ENCODE assay signal across 18 cellular contexts in the genomic region with DNA sequence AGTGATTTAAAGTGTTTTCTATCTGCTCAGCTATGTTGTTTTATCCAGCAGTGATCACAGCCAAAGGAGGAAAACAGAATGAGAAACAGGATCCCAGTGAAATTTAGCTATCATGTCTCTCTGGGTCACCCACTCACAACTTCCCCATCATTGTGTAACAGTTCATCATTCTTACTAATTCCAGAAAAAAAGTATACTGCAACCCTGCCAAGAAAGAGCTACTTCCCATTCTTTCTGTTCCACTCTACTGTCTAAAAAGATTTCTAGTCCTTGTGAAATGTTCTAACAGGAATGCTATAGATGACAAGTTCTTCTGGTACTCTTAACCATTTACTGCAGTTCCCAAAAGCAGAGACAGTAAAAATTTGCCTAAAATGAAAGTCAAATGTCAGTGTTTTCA. TPM values are rescaled to one million over a fixed set of nuclear protein-coding genes. Genes with fewer than 3 reads are reported as not detected.
DNase-seq lines count a peak whose midpoint lies in the region; ATAC-seq, FAIRE-seq and TF ChIP-seq lines count a peak whose summit lies in the region.
"Had no signal": no experiment of that assay in that cellular context is flagged by ENCODE, and none has a peak within 500 bp of the region (broad histone marks: within the 10 kb centered on the region; RNA-seq: fewer than 3 reads in every experiment).

No MANE protein-coding gene starts in this region.

- peaks cover 26% of the 10 kb centered on the region for H3K27me3 Mint-ChIP-seq in activated naive CD8-positive, alpha-beta T cell treated with anti-CD3 and anti-CD28 coated beads for 36 hours

- no peak for FAIRE-seq in frontal cortex (lab: Jason Lieb, UNC)
- FAIRE-seq: endothelial cell of umbilical vein, islet of Langerhans, TTC549 had no signal

- no peaks in the 10 kb centered on the region for H3K36me3 Mint-ChIP-seq in activated naive CD8-positive, alpha-beta T cell treated with anti-CD3 and anti-CD28 coated beads for 36 hours

- H3K4me3 Mint-ChIP-seq in activated naive CD8-positive, alpha-beta T cell treated with anti-CD3 and anti-CD28 coated beads for 36 hours, result no peak overlapping the region

- no peaks in the 10 kb centered on the region for H3K9me3 Mint-ChIP-seq in activated naive CD8-positive, alpha-beta T cell treated with anti-CD3 and anti-CD28 coated beads for 36 hours

- no peak for ATAC-seq in activated CD4-positive, CD25-positive, alpha-beta regulatory T cell treated with anti-CD3 and anti-CD28 coated beads, Interleukin-2, amount 50 U/mL, for 24 hours
- ATAC-seq: PC-3 had no signal

- no peak for TF ChIP-seq CTCF in fibroblast of villous mesenchyme (IDR thresholded peaks at IDR 0.05; ENCODE audit: insufficient read depth, low read depth, low read length)

- H3K27ac Mint-ChIP-seq in activated naive CD8-positive, alpha-beta T cell treated with anti-CD3 and anti-CD28 coated beads for 36 hours, result no peak overlapping the region

- DNase-seq in AG20443 (ENCODE audit: low spot score) (peak; percentile 72), NOMO-1 treated with DMSO at 0.1 percent for 48 hours (lab: John Stamatoyannopoulos, UW; ENCODE audit: unreplicated experiment) (peak; percentile 64), fibroblast of villous mesenchyme (ENCODE audit: low read depth) (peak; percentile 70), non-pigmented ciliary epithelial cell (ENCODE audit: low read depth) (peak; percentile 1), frontal cortex (ENCODE audit: low spot score in 2 of 2) (no peak), RPMI8226 (no peak)
- DNase-seq in activated naive CD8-positive, alpha-beta T cell treated with anti-CD3 and anti-CD28 coated beads for 36 hours, result no peak
- DNase-seq: activated CD8-positive, alpha-beta memory T cell treated with anti-CD3 and anti-CD28 coated beads, Interleukin-2, amount 50 U/mL, for 4 hours; aorta; NCI-H187 treated with DMSO at 0.1 percent for 48 hours; occipital lobe; PC-3; stimulated activated CD4-positive, alpha-beta T cell treated with anti-CD3 and anti-CD28 coated beads, Interleukin-4, amount 100 ng/mL, for 1 hour; stomach had no signal

- no peaks in the 10 kb centered on the region for H3K4me1 Mint-ChIP-seq in activated naive CD8-positive, alpha-beta T cell treated with anti-CD3 and anti-CD28 coated beads for 36 hours

- no peak overlapping the region for H3K4me3 ChIP-seq in fibroblast of villous mesenchyme (ENCODE audit: low read depth, low read length)
- H3K4me3 ChIP-seq: stomach had no signal

RNA-seq across cellular contexts. Expression of gene CD163, which starts 39.2 kb away (rescaled TPM):
- total RNA-seq in fibroblast of villous mesenchyme (not detected in 2 replicates), frontal cortex (1.6 TPM)
- not detected for total RNA-seq in activated naive CD8-positive, alpha-beta T cell treated with anti-CD3 and anti-CD28 coated beads for 36 hours
- total RNA-seq: endothelial cell of umbilical vein, PC-3 had no signal

Comparison
In these comparisons a context has a peak if more than half of its experiments do, and no peak if none do; other contexts are left out.
1. DNase-seq: peak in AG20443 (single experiment), NOMO-1 treated with DMSO at 0.1 percent for 48 hours (single experiment), fibroblast of villous mesenchyme (single experiment) and non-pigmented ciliary epithelial cell (single experiment); none in frontal cortex (0 of 2), activated naive CD8-positive, alpha-beta T cell treated with anti-CD3 and anti-CD28 coated beads for 36 hours (single experiment) and RPMI8226 (single experiment).